ENCODE assay signal across 3 cellular contexts in the genomic region with DNA sequence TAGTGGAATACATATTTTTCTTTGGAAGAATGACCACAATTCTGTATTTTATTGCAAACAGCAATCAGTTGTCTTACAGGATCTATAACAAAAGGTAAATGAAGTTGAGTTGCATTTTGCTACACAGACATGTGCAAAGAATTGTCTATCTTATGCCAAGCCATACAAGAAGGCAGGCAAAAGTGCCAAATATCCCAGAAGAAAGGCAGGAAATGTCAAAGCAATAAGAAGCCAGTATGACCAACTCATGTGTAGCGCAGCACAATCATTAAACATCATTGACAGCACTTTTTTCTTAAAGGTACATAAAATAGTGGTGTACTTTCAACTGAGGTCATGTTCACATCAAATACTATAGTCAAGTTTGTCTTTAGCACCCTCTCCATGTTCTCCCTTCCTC.
TF ChIP-seq lines count a peak whose summit lies in the region.

No MANE protein-coding gene starts in this region.

TF ChIP-seq in K562, 482 proteins besides CTCF, POLR2A, EP300 and RAD21 (continues in another document):
- TF ChIP-seq, protein P1, sequence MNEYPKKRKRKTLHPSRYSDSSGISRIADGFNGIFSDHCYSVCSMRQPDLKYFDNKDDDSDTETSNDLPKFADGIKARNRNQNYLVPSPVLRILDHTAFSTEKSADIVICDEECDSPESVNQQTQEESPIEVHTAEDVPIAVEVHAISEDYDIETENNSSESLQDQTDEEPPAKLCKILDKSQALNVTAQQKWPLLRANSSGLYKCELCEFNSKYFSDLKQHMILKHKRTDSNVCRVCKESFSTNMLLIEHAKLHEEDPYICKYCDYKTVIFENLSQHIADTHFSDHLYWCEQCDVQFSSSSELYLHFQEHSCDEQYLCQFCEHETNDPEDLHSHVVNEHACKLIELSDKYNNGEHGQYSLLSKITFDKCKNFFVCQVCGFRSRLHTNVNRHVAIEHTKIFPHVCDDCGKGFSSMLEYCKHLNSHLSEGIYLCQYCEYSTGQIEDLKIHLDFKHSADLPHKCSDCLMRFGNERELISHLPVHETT (CRISPR knock-in tag; conservative IDR thresholded peaks at IDR 0.05 in 1 of 2, IDR thresholded peaks at IDR 0.05 in 1 of 2) = no peak
- TF ChIP-seq ZNF263 (CRISPR knock-in tag; IDR thresholded peaks at IDR 0.05; ENCODE audit: borderline replicate concordance) = no peak
- no peak for TF ChIP-seq CBX8 (IDR thresholded peaks at IDR 0.05; ENCODE audit: borderline replicate concordance, extremely low read depth, low read depth, low read length, poor library complexity, severe bottlenecking)
- TF ChIP-seq PREB (CRISPR knock-in tag; IDR thresholded peaks at IDR 0.05) = no peak
- no peak for TF ChIP-seq HINFP (tag; conservative IDR thresholded peaks at IDR 0.05; ENCODE audit: low read depth)
- TF ChIP-seq, protein P2, sequence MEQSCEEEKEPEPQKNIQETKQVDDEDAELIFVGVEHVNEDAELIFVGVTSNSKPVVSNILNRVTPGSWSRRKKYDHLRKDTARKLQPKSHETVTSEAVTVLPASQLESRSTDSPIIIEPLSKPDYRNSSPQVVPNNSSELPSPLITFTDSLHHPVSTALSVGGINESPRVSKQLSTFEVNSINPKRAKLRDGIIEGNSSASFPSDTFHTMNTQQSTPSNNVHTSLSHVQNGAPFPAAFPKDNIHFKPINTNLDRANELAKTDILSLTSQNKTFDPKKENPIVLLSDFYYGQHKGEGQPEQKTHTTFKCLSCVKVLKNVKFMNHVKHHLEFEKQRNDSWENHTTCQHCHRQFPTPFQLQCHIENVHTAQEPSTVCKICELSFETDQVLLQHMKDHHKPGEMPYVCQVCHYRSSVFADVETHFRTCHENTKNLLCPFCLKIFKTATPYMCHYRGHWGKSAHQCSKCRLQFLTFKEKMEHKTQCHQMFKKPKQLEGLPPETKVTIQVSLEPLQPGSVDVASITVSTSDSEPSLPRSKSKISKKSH (CRISPR knock-in tag; IDR thresholded peaks at IDR 0.05) = no peak
- no peak for TF ChIP-seq ZNF766 (CRISPR knock-in tag; conservative IDR thresholded peaks at IDR 0.05)
- TF ChIP-seq, protein P3, sequence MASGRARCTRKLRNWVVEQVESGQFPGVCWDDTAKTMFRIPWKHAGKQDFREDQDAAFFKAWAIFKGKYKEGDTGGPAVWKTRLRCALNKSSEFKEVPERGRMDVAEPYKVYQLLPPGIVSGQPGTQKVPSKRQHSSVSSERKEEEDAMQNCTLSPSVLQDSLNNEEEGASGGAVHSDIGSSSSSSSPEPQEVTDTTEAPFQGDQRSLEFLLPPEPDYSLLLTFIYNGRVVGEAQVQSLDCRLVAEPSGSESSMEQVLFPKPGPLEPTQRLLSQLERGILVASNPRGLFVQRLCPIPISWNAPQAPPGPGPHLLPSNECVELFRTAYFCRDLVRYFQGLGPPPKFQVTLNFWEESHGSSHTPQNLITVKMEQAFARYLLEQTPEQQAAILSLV (tag; IDR thresholded peaks at IDR 0.05) = no peak

TF ChIP-seq in endothelial cell of umbilical vein, 7 proteins besides CTCF, POLR2A, EP300 and RAD21:
- TF ChIP-seq MYC (IDR thresholded peaks at IDR 0.05; ENCODE audit: low read depth, low read length) = no peak
- TF ChIP-seq, protein P4, sequence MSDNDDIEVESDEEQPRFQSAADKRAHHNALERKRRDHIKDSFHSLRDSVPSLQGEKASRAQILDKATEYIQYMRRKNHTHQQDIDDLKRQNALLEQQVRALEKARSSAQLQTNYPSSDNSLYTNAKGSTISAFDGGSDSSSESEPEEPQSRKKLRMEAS (IDR thresholded peaks at IDR 0.05; ENCODE audit: insufficient read depth, insufficient read length) = no peak
- TF ChIP-seq FOS (IDR thresholded peaks at IDR 0.05; ENCODE audit: borderline replicate concordance, insufficient read depth, low read length) = no peak
- TF ChIP-seq JUN (IDR thresholded peaks at IDR 0.05; ENCODE audit: borderline replicate concordance, insufficient read depth, insufficient read length, low read depth) = no peak
- no peak for TF ChIP-seq GATA2 (IDR thresholded peaks at IDR 0.05; ENCODE audit: insufficient read depth, insufficient read length, low read depth, low read length)
- no peak for TF ChIP-seq EZH2 (IDR thresholded peaks at IDR 0.05; ENCODE audit: borderline replicate concordance, low read depth, low read length, severe bottlenecking)
- TF ChIP-seq POLR2AphosphoS5 (IDR thresholded peaks at IDR 0.05; ENCODE audit: insufficient read depth, low read depth, low read length) = no peak

TF ChIP-seq in SK-N-SH treated with all-trans-retinoic acid at 6 μM for 48 hours, 23 proteins besides CTCF, POLR2A, EP300 and RAD21:
- no peak for TF ChIP-seq GLIS3 (CRISPR knock-in tag; IDR thresholded peaks at IDR 0.05)
- no peak for TF ChIP-seq ZFP3 (CRISPR knock-in tag; IDR thresholded peaks at IDR 0.05)
- TF ChIP-seq SNAI2 (CRISPR knock-in tag; IDR thresholded peaks at IDR 0.05) = no peak
- TF ChIP-seq TOX (CRISPR knock-in tag; IDR thresholded peaks at IDR 0.05; ENCODE audit: borderline replicate concordance) = no peak
- TF ChIP-seq BACH2 (CRISPR knock-in tag; IDR thresholded peaks at IDR 0.05; ENCODE audit: borderline replicate concordance) = no peak
- TF ChIP-seq ZC3H10 (CRISPR knock-in tag; IDR thresholded peaks at IDR 0.05) = no peak
- no peak for TF ChIP-seq ESRRG (CRISPR knock-in tag; IDR thresholded peaks at IDR 0.05)
- TF ChIP-seq, protein P5, sequence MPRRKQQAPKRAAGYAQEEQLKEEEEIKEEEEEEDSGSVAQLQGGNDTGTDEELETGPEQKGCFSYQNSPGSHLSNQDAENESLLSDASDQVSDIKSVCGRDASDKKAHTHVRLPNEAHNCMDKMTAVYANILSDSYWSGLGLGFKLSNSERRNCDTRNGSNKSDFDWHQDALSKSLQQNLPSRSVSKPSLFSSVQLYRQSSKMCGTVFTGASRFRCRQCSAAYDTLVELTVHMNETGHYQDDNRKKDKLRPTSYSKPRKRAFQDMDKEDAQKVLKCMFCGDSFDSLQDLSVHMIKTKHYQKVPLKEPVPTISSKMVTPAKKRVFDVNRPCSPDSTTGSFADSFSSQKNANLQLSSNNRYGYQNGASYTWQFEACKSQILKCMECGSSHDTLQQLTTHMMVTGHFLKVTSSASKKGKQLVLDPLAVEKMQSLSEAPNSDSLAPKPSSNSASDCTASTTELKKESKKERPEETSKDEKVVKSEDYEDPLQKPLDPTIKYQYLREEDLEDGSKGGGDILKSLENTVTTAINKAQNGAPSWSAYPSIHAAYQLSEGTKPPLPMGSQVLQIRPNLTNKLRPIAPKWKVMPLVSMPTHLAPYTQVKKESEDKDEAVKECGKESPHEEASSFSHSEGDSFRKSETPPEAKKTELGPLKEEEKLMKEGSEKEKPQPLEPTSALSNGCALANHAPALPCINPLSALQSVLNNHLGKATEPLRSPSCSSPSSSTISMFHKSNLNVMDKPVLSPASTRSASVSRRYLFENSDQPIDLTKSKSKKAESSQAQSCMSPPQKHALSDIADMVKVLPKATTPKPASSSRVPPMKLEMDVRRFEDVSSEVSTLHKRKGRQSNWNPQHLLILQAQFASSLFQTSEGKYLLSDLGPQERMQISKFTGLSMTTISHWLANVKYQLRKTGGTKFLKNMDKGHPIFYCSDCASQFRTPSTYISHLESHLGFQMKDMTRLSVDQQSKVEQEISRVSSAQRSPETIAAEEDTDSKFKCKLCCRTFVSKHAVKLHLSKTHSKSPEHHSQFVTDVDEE (CRISPR knock-in tag; IDR thresholded peaks at IDR 0.05) = no peak
- TF ChIP-seq, protein P6, sequence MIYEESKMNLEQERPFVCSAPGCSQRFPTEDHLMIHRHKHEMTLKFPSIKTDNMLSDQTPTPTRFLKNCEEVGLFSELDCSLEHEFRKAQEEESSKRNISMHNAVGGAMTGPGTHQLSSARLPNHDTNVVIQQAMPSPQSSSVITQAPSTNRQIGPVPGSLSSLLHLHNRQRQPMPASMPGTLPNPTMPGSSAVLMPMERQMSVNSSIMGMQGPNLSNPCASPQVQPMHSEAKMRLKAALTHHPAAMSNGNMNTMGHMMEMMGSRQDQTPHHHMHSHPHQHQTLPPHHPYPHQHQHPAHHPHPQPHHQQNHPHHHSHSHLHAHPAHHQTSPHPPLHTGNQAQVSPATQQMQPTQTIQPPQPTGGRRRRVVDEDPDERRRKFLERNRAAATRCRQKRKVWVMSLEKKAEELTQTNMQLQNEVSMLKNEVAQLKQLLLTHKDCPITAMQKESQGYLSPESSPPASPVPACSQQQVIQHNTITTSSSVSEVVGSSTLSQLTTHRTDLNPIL (CRISPR knock-in tag; IDR thresholded peaks at IDR 0.05; ENCODE audit: low read depth) = no peak
- no peak for TF ChIP-seq TCF4 (CRISPR knock-in tag; IDR thresholded peaks at IDR 0.05; ENCODE audit: borderline replicate concordance)
